Comparison of ENCODE assay signal across 1 cellular context in genomic region chr12:110266980-110267620, GRCh38.
TF ChIP-seq lines count a peak whose summit lies in the region.

No MANE protein-coding gene starts in this region.

TF ChIP-seq in GM23338, 12 proteins besides CTCF, POLR2A, EP300 and RAD21 (continued from another document):
- TF ChIP-seq ZNF462 (CRISPR knock-in tag; IDR thresholded peaks at IDR 0.05) (no peak), NANOG (IDR thresholded peaks at IDR 0.05; ENCODE audit: borderline replicate concordance) (no peak), JUNB (IDR thresholded peaks at IDR 0.05; ENCODE audit: unreplicated experiment) (no peak), CREB1 (CRISPR knock-in tag; IDR thresholded peaks at IDR 0.05; ENCODE audit: low read depth) (no peak), POLR2AphosphoS5 (IDR thresholded peaks at IDR 0.05; ENCODE audit: low read depth) (no peak), ZNF114 (CRISPR knock-in tag; IDR thresholded peaks at IDR 0.05) (no peak)
